ENCODE assay signal across 7 cellular contexts in the genomic region with DNA sequence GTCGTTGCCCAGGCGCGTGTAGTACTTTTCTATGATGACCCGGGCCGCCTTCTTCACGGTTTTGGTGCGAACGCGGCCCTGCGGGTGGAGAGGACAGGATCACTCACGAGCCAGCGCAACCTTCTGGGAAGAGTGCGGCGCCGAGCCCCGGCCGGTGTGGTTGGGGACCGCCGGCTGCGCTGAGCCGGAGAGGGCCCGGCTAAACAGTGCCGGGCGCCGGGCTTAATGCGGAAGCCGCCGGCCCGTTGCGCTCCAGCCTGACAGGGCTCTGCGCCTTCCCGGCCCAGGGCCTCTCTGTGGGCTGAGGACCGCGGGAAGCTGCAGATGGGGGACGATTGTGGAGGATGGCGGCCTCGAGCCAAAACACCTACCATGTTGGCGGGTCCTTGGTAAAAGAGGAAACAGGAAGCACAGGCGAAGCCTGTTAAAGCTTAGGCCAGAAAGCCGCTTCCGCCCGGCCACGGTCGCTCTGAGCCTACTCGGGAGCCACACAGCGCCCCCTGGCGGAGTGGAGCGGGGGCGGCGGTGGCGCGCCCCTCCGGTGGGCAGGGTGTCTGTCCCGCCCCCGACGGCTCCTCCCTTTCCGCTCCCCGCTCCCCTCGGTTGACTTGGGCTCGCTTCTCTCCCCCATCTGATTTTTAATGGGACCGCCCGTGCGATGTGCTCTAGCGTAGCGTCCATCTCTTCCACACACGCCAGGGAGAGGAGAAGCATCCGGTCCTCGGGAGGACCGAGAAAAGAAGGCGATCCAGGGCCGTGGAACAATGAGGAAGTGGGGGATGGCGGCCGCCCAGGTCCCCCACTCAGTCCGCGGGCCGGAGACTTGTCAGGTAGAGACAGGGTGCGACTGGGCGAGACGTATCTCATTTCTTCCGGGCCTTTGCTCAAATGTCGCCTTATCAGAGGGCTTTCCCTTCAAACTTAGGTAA. TPM values are rescaled to one million over a fixed set of nuclear protein-coding genes. Genes with fewer than 3 reads are reported as not detected.
DNase-seq lines count a peak whose midpoint lies in the region; ATAC-seq and TF ChIP-seq lines count a peak whose summit lies in the region.

RPS17 (minus strand) TSS at position 403 of the 929 bp plus-strand sequence; CDS start at position 374, 29 bp downstream.

- peaks cover 26% of the 10 kb centered on the region for H3K4me1 Mint-ChIP-seq in T-helper 17 cell

- H3K27me3 Mint-ChIP-seq in T-helper 17 cell: no peaks in the 10 kb centered on the region

- H3K36me3 Mint-ChIP-seq in T-helper 17 cell (ENCODE audit: low read depth): peaks cover 14% of the 10 kb centered on the region

- peak within 1 kb of the TSS; percentile 95 for H3K27ac Mint-ChIP-seq in T-helper 17 cell

- H3K4me3 Mint-ChIP-seq in T-helper 17 cell: peak within 1 kb of the TSS; percentile 94

- peak within 1 kb of the TSS; percentile 97 to 98 for H3K4me3 ChIP-seq in cardiac fibroblast (replicated peaks in 1 of 2; ENCODE audit: low read depth in 2 of 2, low read length in 2 of 2)
- peak within 1 kb of the TSS; percentile 67 for H3K4me3 ChIP-seq in kidney epithelial cell (ENCODE audit: low read depth, low read length)

- H3K36me3 ChIP-seq in kidney epithelial cell (ENCODE audit: control insufficient read depth, insufficient read depth, low read length): peaks cover 7% of the 10 kb centered on the region

- peaks cover 4% of the 10 kb centered on the region for H3K27me3 ChIP-seq in kidney epithelial cell (ENCODE audit: control insufficient read depth, insufficient read depth, low read length)

- ATAC-seq in GM18870 (IDR thresholded peaks at IDR 0.05; ENCODE audit: unreplicated experiment) (peak; percentile 75), HG03103 (IDR thresholded peaks at IDR 0.05; ENCODE audit: low read depth, unreplicated experiment) (peak; percentile 93), T-helper 17 cell (peak; percentile 96)

- H3K9me3 ChIP-seq in T-helper 17 cell (ENCODE audit: control insufficient read depth, low read length, poor library complexity, severe bottlenecking): no peaks in the 10 kb centered on the region

- TF ChIP-seq CTCF in cardiac fibroblast (IDR thresholded peaks at IDR 0.05; ENCODE audit: low read depth, low read length) (peak; percentile 82), kidney epithelial cell (IDR thresholded peaks at IDR 0.05; ENCODE audit: insufficient read depth, low read length, poor library complexity, severe bottlenecking) (peak; percentile 95)

- DNase-seq in T-helper 17 cell: peak; percentile 98 to 100 (median 99)
- DNase-seq in cardiac fibroblast (ENCODE audit: low read depth in 2 of 2): peak; percentile 96 to 98
- DNase-seq in kidney epithelial cell (ENCODE audit: low read depth): peak; percentile 69
- peak; percentile 99 for DNase-seq in stimulated activated CD4-positive, alpha-beta T cell treated with anti-CD3 and anti-CD28 coated beads, Interleukin-1b, Interleukin-23, amount 100 ng/mL, for 4 hours (ENCODE audit: low read depth in 2 of 2)
- no peak for DNase-seq in NCI-H1092 (lab: John Stamatoyannopoulos, UW)

RNA-seq across cellular contexts. Expression of gene RPS17, which starts in this region (rescaled TPM):
- total RNA-seq in T-helper 17 cell: 1,000 to 10,000 TPM; 2,730 to 2,799 TPM
- 4,593 and 5,590 TPM in 2 replicates for total RNA-seq in kidney epithelial cell
